Comparison of ENCODE assay signal across 10 cellular contexts in genomic region chr17:57092171-57092570, GRCh38. TPM values are rescaled to one million over a fixed set of nuclear protein-coding genes. Genes with fewer than 3 reads are reported as not detected.
A peak's percentile ranks its signal among the peaks of the same experiment; 100 is the strongest.
DNase-seq lines count a peak whose midpoint lies in the region; ATAC-seq and TF ChIP-seq lines count a peak whose summit lies in the region.
"Had no signal": no experiment of that assay in that cellular context is flagged by ENCODE, and none has a peak within 500 bp of the region (broad histone marks: within the 10 kb centered on the region; RNA-seq: fewer than 3 reads in every experiment).

No MANE protein-coding gene starts in this region.

- peaks cover 0 to 87% (median 4%) of the 10 kb centered on the region in 4 donors for H3K4me1 ChIP-seq in Peyer's patch

- TF ChIP-seq POLR2A in Peyer's patch (IDR thresholded peaks at IDR 0.05), result no peak

- peak; percentile 61 for ATAC-seq in GM18502 (IDR thresholded peaks at IDR 0.05; ENCODE audit: poor library complexity, unreplicated experiment)
- ATAC-seq: T-cell had no signal

- no peak for TF ChIP-seq CTCF in Peyer's patch (IDR thresholded peaks at IDR 0.05)
- no peak for TF ChIP-seq CTCF in fibroblast of pulmonary artery (IDR thresholded peaks at IDR 0.05; ENCODE audit: low read length, missing control alignments)

- H3K4me3 ChIP-seq in Peyer's patch (no peak overlapping the region), fibroblast of pulmonary artery (replicated peaks; ENCODE audit: low read depth, low read length) (no peak overlapping the region)

- H3K9me3 ChIP-seq in Peyer's patch, result no peaks in the 10 kb centered on the region

- DNase-seq in Peyer's patch (no peak), fibroblast of pulmonary artery (ENCODE audit: low read depth) (peak; percentile 43), stromal cell of bone marrow (ENCODE audit: low read depth) (peak; percentile 67), amniotic stem cell (lab: John Stamatoyannopoulos, UW) (no peak), middle frontal gyrus (ENCODE audit: extremely low spot score, low spot score) (no peak), LoVo (ENCODE audit: low spot score) (no peak), NCI-H1930 (lab: John Stamatoyannopoulos, UW) (no peak)
- DNase-seq: immature natural killer cell, T-cell had no signal

- no peaks in the 10 kb centered on the region for H3K27me3 ChIP-seq in Peyer's patch

- H3K36me3 ChIP-seq in Peyer's patch, result no peaks in the 10 kb centered on the region

- H3K27ac ChIP-seq in Peyer's patch, result peak overlapping the region in 3 of 4 donors; percentile 48 to 82 (median 49)

RNA-seq across cellular contexts. Expression of gene AKAP1, which starts 7.1 kb away (rescaled TPM):
- total RNA-seq in Peyer's patch, result 100 to 1,000 TPM; 123 to 203 (median 166) TPM

Comparison
In these comparisons a context has a peak if more than half of its experiments do, and no peak if none do; other contexts are left out.
1. DNase-seq: peak in fibroblast of pulmonary artery (single experiment) and stromal cell of bone marrow (single experiment); none in Peyer's patch (0 of 3), amniotic stem cell (single experiment), middle frontal gyrus (single experiment), LoVo (single experiment) and NCI-H1930 (0 of 2).